ENCODE assay signal across 11 cellular contexts in genomic region chr3:112126501-112126900, GRCh38. TPM values are rescaled to one million over a fixed set of nuclear protein-coding genes. Genes with fewer than 3 reads are reported as not detected.
DNase-seq lines count a peak whose midpoint lies in the region; ATAC-seq and TF ChIP-seq lines count a peak whose summit lies in the region.
"Had no signal": no experiment of that assay in that cellular context is flagged by ENCODE, and none has a peak within 500 bp of the region (broad histone marks: within the 10 kb centered on the region; RNA-seq: fewer than 3 reads in every experiment).

No MANE protein-coding gene starts in this region.

- TF ChIP-seq CTCF in IMR-90 (conservative IDR thresholded peaks at IDR 0.05; ENCODE audit: low read depth, low read length) (no peak), mucosa of descending colon (IDR thresholded peaks at IDR 0.05) (no peak), right atrium auricular region (IDR thresholded peaks at IDR 0.05) (no peak)

- peaks cover 49 to 71% (median 70%) of the 10 kb centered on the region in 3 donors for H3K4me1 Mint-ChIP-seq in CD8-positive, alpha-beta memory T cell

- H3K4me2 ChIP-seq in IMR-90 (ENCODE audit: low read depth, low read length), result 0 out of 2 replicates have a peak overlapping the region, but pooled peaks have one; percentile 3

- H2BK5ac ChIP-seq in IMR-90 (ENCODE audit: low read depth, low read length, poor library complexity, severe bottlenecking), result no peak overlapping the region

- no TSS peak for BruUV-seq in IMR-90 (replicated peaks; lab: Mats Ljungman, UMichigan)

- no peak overlapping the region for H3K56ac ChIP-seq in IMR-90 (ENCODE audit: extremely low read depth, insufficient read depth, low read length)

- H3K27me3 Mint-ChIP-seq in CD8-positive, alpha-beta memory T cell, result peaks cover 0 to 1% of the 10 kb centered on the region in 2 donors

- no peak overlapping the region for H2AK5ac ChIP-seq in IMR-90 (ENCODE audit: low read depth, low read length)

- H2AFZ ChIP-seq in IMR-90 (replicated peaks; ENCODE audit: low read length, poor library complexity), result no peak overlapping the region

- in situ Hi-C loops in IMR-90 (cut with MboI; ENCODE audit: low sequenced_read_pairs), result loop anchor here (25.0 kb wide), 1 partner anchor 386 kb away; no protein-coding TSS in a partner anchor

- H4K20me1 ChIP-seq in IMR-90 (ENCODE audit: insufficient read depth, low read length), result no peaks in the 10 kb centered on the region

- H2AK9ac ChIP-seq in IMR-90 (replicated peaks; ENCODE audit: low read depth, low read length, poor library complexity), result peak overlapping the region; percentile 44

- no peak overlapping the region for H3K4ac ChIP-seq in IMR-90 (ENCODE audit: low read depth, low read length)

- CTCF ChIA-PET in CD8-positive, alpha-beta memory T cell (lab: Charles Lee), result interaction anchor here (2.2 kb wide), 1 partner anchor 10 kb away, joined by 6 read pairs; no protein-coding TSS in a partner anchor
- CTCF ChIA-PET in IMR-90 (lab: Yijun Ruan, JAX), result interaction anchor here (2.6 kb wide), 1 partner anchor 10 kb away, joined by 7 read pairs; no protein-coding TSS in a partner anchor

- H3K9me1 ChIP-seq in IMR-90 (ENCODE audit: insufficient read depth, low read length), result peaks cover 3% of the 10 kb centered on the region; the same call in 1 of the 2 replicates

- peak; percentile 69 for ATAC-seq in IMR-90 (ENCODE audit: low read depth)
- peak; percentile 20 for ATAC-seq in mucosa of descending colon
- no peak for ATAC-seq in GM19452 (IDR thresholded peaks at IDR 0.05; ENCODE audit: unreplicated experiment)
- no peak for ATAC-seq in GM18498 (IDR thresholded peaks at IDR 0.05; ENCODE audit: unreplicated experiment)

- H4K91ac ChIP-seq in IMR-90 (ENCODE audit: insufficient read depth, low read depth, low read length), result no peak overlapping the region

- H3K4me3 Mint-ChIP-seq in CD8-positive, alpha-beta memory T cell, result peak overlapping the region in 6 of 7 donors; percentile 41 to 71 (median 56)

- H3K9ac ChIP-seq in IMR-90 (ENCODE audit: low read depth, low read length) (no peak overlapping the region; the same call in 1 of the 2 replicates), adipocyte (ENCODE audit: low read length) (peak overlapping the region; percentile 37)

- no peak overlapping the region for H2BK20ac ChIP-seq in IMR-90 (ENCODE audit: low read depth, low read length)

- H3K18ac ChIP-seq in IMR-90 (ENCODE audit: low read depth, low read length), result no peak overlapping the region

- no peak for DNase-seq in CD8-positive, alpha-beta memory T cell
- DNase-seq in IMR-90 (peak; percentile 21), adipocyte (ENCODE audit: low read depth) (peak; percentile 65), mucosa of descending colon (no peak), right atrium auricular region (ENCODE audit: low spot score) (no peak), HuH-7.5 (ENCODE audit: low spot score) (no peak)
- DNase-seq: midbrain; stimulated activated CD4-positive, alpha-beta T cell treated with anti-CD3 and anti-CD28 coated beads, Interleukin-4, amount 100 ng/mL, for 4 hours had no signal

- TF ChIP-seq POLR2A in IMR-90 (IDR thresholded peaks at IDR 0.05; ENCODE audit: low read depth, low read length), result no peak

- H3K14ac ChIP-seq in IMR-90 (replicated peaks; ENCODE audit: low read depth, low read length), result peak overlapping the region; percentile 21; the same call in 1 of the 2 replicates

- no peak overlapping the region for H4K5ac ChIP-seq in IMR-90 (ENCODE audit: low read depth, low read length)

- H3K9me3 Mint-ChIP-seq in CD8-positive, alpha-beta memory T cell, result no peaks in the 10 kb centered on the region

- no peak for TF ChIP-seq RAD21 in IMR-90 (IDR thresholded peaks at IDR 0.05; ENCODE audit: low read length)

- no peak overlapping the region for H2BK120ac ChIP-seq in IMR-90 (ENCODE audit: low read depth, low read length)

- H3K27ac Mint-ChIP-seq in CD8-positive, alpha-beta memory T cell, result peak overlapping the region in 6 of 8 donors; percentile 21 to 93 (median 86)

- peak overlapping the region; percentile 30 for H3K4me3 ChIP-seq in CD8-positive, alpha-beta memory T cell (ENCODE audit: low read length)
- H3K4me3 ChIP-seq in IMR-90 (ENCODE audit: insufficient read depth, low read depth, low read length) (no peak overlapping the region), adipocyte (ENCODE audit: low read length) (peak overlapping the region; percentile 62), mucosa of descending colon (no peak overlapping the region), right atrium auricular region (no peak overlapping the region)

- no peaks in the 10 kb centered on the region for H3K27me3 ChIP-seq in CD8-positive, alpha-beta memory T cell (ENCODE audit: insufficient read depth, low read length, poor library complexity, severe bottlenecking)
- H3K27me3 ChIP-seq in IMR-90 (ENCODE audit: control insufficient read depth, insufficient read depth, low read length) (no peaks in the 10 kb centered on the region), adipocyte (replicated peaks; ENCODE audit: control insufficient read depth, insufficient read depth, low read length) (no peaks in the 10 kb centered on the region), right atrium auricular region (no peaks in the 10 kb centered on the region)

- 40% methylated on average over 1 of the region's 2 CpGs; no CpG with 5 or more reads in 1 of the 2 experiments for WGBS in IMR-90 (ENCODE audit: extremely low coverage in 2 of 2, insufficient read length in 1 of 2), 2 experiments

- H3K9me3 ChIP-seq in CD8-positive, alpha-beta memory T cell (ENCODE audit: low read length), result no peaks in the 10 kb centered on the region
- no peaks in the 10 kb centered on the region for H3K9me3 ChIP-seq in IMR-90 (ENCODE audit: control insufficient read depth, insufficient read depth, low read length)
- H3K9me3 ChIP-seq in adipocyte (ENCODE audit: control insufficient read depth, low read length), result no peaks in the 10 kb centered on the region
- H3K9me3 ChIP-seq in mucosa of descending colon, result no peaks in the 10 kb centered on the region
- no peaks in the 10 kb centered on the region for H3K9me3 ChIP-seq in right atrium auricular region

- POLR2A ChIA-PET in CD8-positive, alpha-beta memory T cell (lab: Charles Lee), result no interaction called here
- POLR2A ChIA-PET in IMR-90 (lab: Charles Lee; ENCODE audit: unreplicated experiment), result no interaction called here

- H3K36me3 Mint-ChIP-seq in CD8-positive, alpha-beta memory T cell, result peaks cover 0 to 36% (median 7%) of the 10 kb centered on the region in 3 donors

- H3K79me1 ChIP-seq in IMR-90 (ENCODE audit: low read depth in 1 of 2, low read length in 2 of 2), result no peaks in the 10 kb centered on the region; a peak in 2 of 4 replicates

- dilution Hi-C loops in IMR-90 (cut with HindIII; ENCODE audit: low sequenced_read_pairs, unreplicated experiment), result no loop called here

- peaks cover 68% of the 10 kb centered on the region for H3K4me1 ChIP-seq in CD8-positive, alpha-beta memory T cell (ENCODE audit: insufficient read depth, low read length)
- H3K4me1 ChIP-seq in IMR-90 (ENCODE audit: control insufficient read depth, insufficient read depth, low read length) (peaks cover 4% of the 10 kb centered on the region; the same call in 1 of the 2 replicates), adipocyte (ENCODE audit: control insufficient read depth, insufficient read depth, low read length) (peaks cover 7% of the 10 kb centered on the region), mucosa of descending colon (ENCODE audit: low read depth) (no peaks in the 10 kb centered on the region), right atrium auricular region (peaks cover 0 to 17% of the 10 kb centered on the region in 2 donors)

- intact Hi-C loops in IMR-90 (cut with micrococcal nuclease) (no loop called here), mucosa of descending colon (cut with DNase I, micrococcal nuclease) (no loop called here)

- H2BK15ac ChIP-seq in IMR-90 (ENCODE audit: low read depth, low read length), result no peak overlapping the region

- no peak overlapping the region for H3K27ac ChIP-seq in CD8-positive, alpha-beta memory T cell (ENCODE audit: low read depth, low read length)
- H3K27ac ChIP-seq in IMR-90 (ENCODE audit: insufficient read depth, low read length), result no peak overlapping the region
- H3K27ac ChIP-seq in right atrium auricular region, result no peak overlapping the region
- H3K27ac ChIP-seq: HL-60 had no signal

- H4K8ac ChIP-seq in IMR-90 (ENCODE audit: low read depth in 2 of 2, low read length in 2 of 2), result no peak overlapping the region

- no peak overlapping the region for H3K23ac ChIP-seq in IMR-90 (ENCODE audit: low read depth, low read length)

- H3K36me3 ChIP-seq in CD8-positive, alpha-beta memory T cell (ENCODE audit: insufficient read depth, low read length), result no peaks in the 10 kb centered on the region
- H3K36me3 ChIP-seq in IMR-90 (ENCODE audit: control insufficient read depth, insufficient read depth, low read length), result no peaks in the 10 kb centered on the region; the same call in 1 of the 2 replicates
- no peaks in the 10 kb centered on the region for H3K36me3 ChIP-seq in adipocyte (ENCODE audit: control insufficient read depth, insufficient read depth, low read length, severe bottlenecking)
- H3K36me3 ChIP-seq in mucosa of descending colon (ENCODE audit: low read depth), result no peaks in the 10 kb centered on the region
- H3K36me3 ChIP-seq in right atrium auricular region, result no peaks in the 10 kb centered on the region

TF ChIP-seq in IMR-90, 13 proteins besides CTCF, POLR2A, EP300 and RAD21 (continues in another document):
- TF ChIP-seq USF2 (IDR thresholded peaks at IDR 0.05; ENCODE audit: low read depth, low read length), result no peak

RNA-seq across cellular contexts. Expression of gene GCSAM, which starts 6.5 kb away (rescaled TPM):
- 1 to 10 TPM; 4.1 to 4.8 TPM for total RNA-seq in CD8-positive, alpha-beta memory T cell
- polyA plus RNA-seq in CD8-positive, alpha-beta memory T cell, result 17.8 TPM
- total RNA-seq in IMR-90 (2012; rRNA removed) (not detected in 2 replicates), mucosa of descending colon (under 1 TPM in 2 of 3 donors, not detected in 1; 0.36 to 0.41 TPM), right atrium auricular region (under 1 TPM in 1 of 2 donors, not detected in 1; 0.12 TPM)
- polyA plus RNA-seq in IMR-90 (2012; rRNA removed), result not detected in 2 replicates
- not detected in 2 replicates for polyA plus RNA-seq in IMR-90 (2012; cell fraction: cytosol; rRNA removed)
- not detected in 2 replicates for polyA plus RNA-seq in IMR-90 (2012; cell fraction: nucleus; rRNA removed; ENCODE audit: low replicate concordance)

RNA-seq across cellular contexts. Expression of gene C3orf52, which starts 40.3 kb away (rescaled TPM):
- 1 to 10 TPM; 2.8 to 3.4 TPM for total RNA-seq in CD8-positive, alpha-beta memory T cell
- polyA plus RNA-seq in CD8-positive, alpha-beta memory T cell, result 0.12 TPM
- total RNA-seq in IMR-90 (2012; rRNA removed), result 12.5 and 16.1 TPM in 2 replicates
- 6.4 and 7.5 TPM in 2 replicates for polyA plus RNA-seq in IMR-90 (2012; rRNA removed)
- polyA plus RNA-seq in IMR-90 (2012; cell fraction: cytosol; rRNA removed), result 1.9 and 5.1 TPM in 2 replicates
- polyA plus RNA-seq in IMR-90 (2012; cell fraction: nucleus; rRNA removed; ENCODE audit: low replicate concordance), result 4.1 and 21.4 TPM in 2 replicates
- 10 to 100 TPM; 22.6 to 49.9 (median 36.3) TPM for total RNA-seq in mucosa of descending colon
- total RNA-seq in right atrium auricular region, result 1 to 10 TPM; 1.5 to 1.8 TPM

Comparison
In these comparisons a context has a peak if more than half of its experiments do, and no peak if none do; other contexts are left out.
1. DNase-seq: peak in IMR-90 (single experiment) and adipocyte (single experiment); none in CD8-positive, alpha-beta memory T cell (0 of 5), mucosa of descending colon (0 of 3), right atrium auricular region (single experiment) and HuH-7.5 (single experiment).
2. H3K4me3 ChIP-seq: peak in CD8-positive, alpha-beta memory T cell (single experiment) and adipocyte (single experiment); none in IMR-90 (single experiment), mucosa of descending colon (single experiment) and right atrium auricular region (0 of 2).
3. ATAC-seq: peak in IMR-90 (single experiment) and mucosa of descending colon (single experiment); none in GM19452 (single experiment) and GM18498 (single experiment).